25 cellular contexts compared by ENCODE assay signal in genomic region chr16:12881771-12882170, GRCh38. TPM values are rescaled to one million over a fixed set of nuclear protein-coding genes. Genes with fewer than 3 reads are reported as not detected.
"Had no signal": no experiment of that assay in that cellular context is flagged by ENCODE, and none has a peak within 500 bp of the region (broad histone marks: within the 10 kb centered on the region; RNA-seq: fewer than 3 reads in every experiment).

No MANE protein-coding gene starts in this region.

- DNase-seq: activated CD4-positive, alpha-beta T cell treated with anti-CD3 and anti-CD28 coated beads for 1 hour; activated CD4-positive, alpha-beta T cell treated with anti-CD3 and anti-CD28 coated beads, Interleukin-2, amount 50 U/mL, for 1 hour; activated CD8-positive, alpha-beta T cell treated with anti-CD3 and anti-CD28 coated beads for 36 hours; activated naive CD8-positive, alpha-beta T cell treated with anti-CD3 and anti-CD28 coated beads, Interleukin-2, amount 50 U/mL, for 24 hours; activated T-cell treated with anti-CD3 and anti-CD28 coated beads, Interleukin-2, amount 50 U/mL, for 48 hours; amygdala; central memory CD4-positive, alpha-beta T cell; hippocampal formation; left cardiac atrium; left ventricle myocardium superior; naive thymus-derived CD8-positive, alpha-beta T cell; nucleus accumbens; right cardiac atrium; spleen; stimulated activated naive CD4-positive, alpha-beta T cell; T1000; transverse colon had no signal

- ATAC-seq: activated CD8-positive, alpha-beta T cell treated with anti-CD3 and anti-CD28 coated beads for 36 hours; activated naive CD8-positive, alpha-beta T cell treated with anti-CD3 and anti-CD28 coated beads, Interleukin-2, amount 50 U/mL, for 24 hours; gastroesophageal sphincter; left cardiac atrium; left ventricle myocardium superior; naive thymus-derived CD8-positive, alpha-beta T cell; right cardiac atrium had no signal

- H3K27ac ChIP-seq: breast epithelium, esophagus muscularis mucosa, gastroesophageal sphincter, parathyroid adenoma, spleen, suprapubic skin, transverse colon had no signal

- H3K4me1 ChIP-seq: breast epithelium, esophagus muscularis mucosa, gastroesophageal sphincter, parathyroid adenoma, spleen, suprapubic skin, transverse colon had no signal

- H3K9me3 ChIP-seq: breast epithelium, esophagus muscularis mucosa, gastroesophageal sphincter, suprapubic skin, transverse colon had no signal

- H3K36me3 ChIP-seq: breast epithelium, esophagus muscularis mucosa, gastroesophageal sphincter, spleen, suprapubic skin, transverse colon had no signal

- H3K4me3 ChIP-seq: breast epithelium, esophagus muscularis mucosa, gastroesophageal sphincter, spleen, suprapubic skin, transverse colon had no signal

- H3K27me3 ChIP-seq: breast epithelium, suprapubic skin, transverse colon had no signal

RNA-seq across cellular contexts. Expression of gene SHISA9, which starts 19.6 kb away (rescaled TPM):
- total RNA-seq: activated CD8-positive, alpha-beta T cell treated with anti-CD3 and anti-CD28 coated beads for 36 hours; activated T-helper 2 cell treated with anti-CD3 and anti-CD28 coated beads, Interferon-gamma antibody, Interleukin-2, Interleukin-4, amounts not matched to agents 10 μg/mL and 5 μg/mL and 100 μg/mL, durations not matched to agents 14 hours and 24 hours and 36 hours; fibroblast of villous mesenchyme; lung microvascular endothelial cell; naive thymus-derived CD8-positive, alpha-beta T cell had no signal
